In genomic region chr4:78320353-78320935, GRCh38 we compare ENCODE assay signal across 1 cellular context.
TF ChIP-seq lines count a peak whose summit lies in the region.

No MANE protein-coding gene starts in this region.

TF ChIP-seq in H1, 55 proteins besides CTCF, POLR2A, EP300 and RAD21 (continued from another document):
- TF ChIP-seq CHD7 (IDR thresholded peaks at IDR 0.05; ENCODE audit: insufficient replicate concordance, low read length) (no peak), E2F6 (IDR thresholded peaks at IDR 0.05) (no peak), BRCA1 (IDR thresholded peaks at IDR 0.05; ENCODE audit: low read depth, low read length) (no peak), EZH2 (IDR thresholded peaks at IDR 0.05; ENCODE audit: low read depth, low read length, severe bottlenecking) (no peak), NANOG (IDR thresholded peaks at IDR 0.05; ENCODE audit: insufficient read depth, low read depth, low read length, poor library complexity, severe bottlenecking) (no peak), GABPA (IDR thresholded peaks at IDR 0.05; ENCODE audit: borderline replicate concordance, insufficient read depth, low read length) (no peak), CEBPB (IDR thresholded peaks at IDR 0.05; ENCODE audit: low read depth, low read length) (no peak), ATF2 (IDR thresholded peaks at IDR 0.05; ENCODE audit: low read length) (no peak), KDM1A (IDR thresholded peaks at IDR 0.05; ENCODE audit: borderline replicate concordance, low read length) (no peak), SP4 (IDR thresholded peaks at IDR 0.05; ENCODE audit: low read length) (no peak), ZNF274 (IDR thresholded peaks at IDR 0.05; ENCODE audit: borderline replicate concordance, extremely low read depth, low read length) (no peak), CBX8 (IDR thresholded peaks at IDR 0.05; ENCODE audit: borderline replicate concordance, low read depth, low read length) (no peak), KDM5A (IDR thresholded peaks at IDR 0.05; ENCODE audit: low read length) (no peak), CBX5 (IDR thresholded peaks at IDR 0.05; ENCODE audit: low read depth, low read length) (no peak), HDAC2 (IDR thresholded peaks at IDR 0.05; ENCODE audit: borderline replicate concordance in 1 of 2, low read depth in 2 of 2, low read length in 2 of 2) (no peak), JUND (IDR thresholded peaks at IDR 0.05; ENCODE audit: low read length) (no peak), SUZ12 (IDR thresholded peaks at IDR 0.05; ENCODE audit: low read length) (no peak), SAP30 (IDR thresholded peaks at IDR 0.05; ENCODE audit: insufficient read depth, insufficient replicate concordance, low read length) (no peak)
